ENCODE assay signal across 13 cellular contexts in the genomic region with DNA sequence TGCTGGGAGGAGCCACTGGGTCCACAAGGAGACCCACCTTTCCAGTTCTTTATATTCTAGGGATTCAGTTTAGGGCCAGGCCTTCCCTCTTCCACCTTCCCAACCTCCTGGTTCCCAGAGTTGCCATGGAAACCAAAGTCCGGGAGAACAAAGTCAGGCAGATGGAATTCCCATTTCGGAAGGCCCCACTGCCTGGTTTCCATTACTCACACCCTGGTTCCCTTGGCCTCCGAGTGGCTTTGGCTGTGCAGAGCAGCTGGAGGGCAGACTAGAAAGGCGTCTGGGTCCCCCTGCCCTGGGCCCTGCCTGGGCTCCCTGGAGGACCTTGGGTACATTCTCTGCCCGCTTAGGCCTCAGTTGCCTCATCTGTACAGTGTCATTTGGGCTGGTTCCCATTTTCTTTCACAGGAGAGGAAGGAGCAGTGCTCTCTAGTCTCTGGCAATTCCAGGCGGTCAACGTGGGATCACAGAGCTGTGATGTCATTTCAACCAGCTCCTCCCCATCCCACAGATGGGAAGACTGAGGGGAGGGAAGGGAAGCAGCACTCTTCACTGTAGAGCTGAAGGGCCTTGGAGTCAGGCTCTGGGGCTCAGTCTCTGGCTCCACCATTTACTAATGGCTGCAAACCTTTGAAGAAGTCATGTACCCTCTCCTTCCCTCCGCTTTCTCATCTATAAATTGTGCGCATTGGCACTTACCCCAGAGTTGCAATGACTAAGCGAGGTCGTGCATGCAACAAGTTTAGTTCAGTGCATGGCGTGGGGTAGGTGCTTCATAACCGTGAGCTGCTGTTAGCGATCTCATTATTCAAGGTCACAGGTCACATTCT.
A peak's percentile ranks its signal among the peaks of the same experiment; 100 is the strongest.
DNase-seq lines count a peak whose midpoint lies in the region; ATAC-seq and TF ChIP-seq lines count a peak whose summit lies in the region.
"Had no signal": no experiment of that assay in that cellular context is flagged by ENCODE, and none has a peak within 500 bp of the region (broad histone marks: within the 10 kb centered on the region; RNA-seq: fewer than 3 reads in every experiment).

No MANE protein-coding gene starts in this region.

- ATAC-seq in natural killer cell = no peak
- ATAC-seq: CD8-positive, alpha-beta T cell had no signal

- H3K4me1 Mint-ChIP-seq in endothelial cell (ENCODE audit: unreplicated experiment) (peaks cover 65% of the 10 kb centered on the region), natural killer cell (peaks cover 7 to 15% of the 10 kb centered on the region in 2 donors)

- H3K27me3 Mint-ChIP-seq in endothelial cell (ENCODE audit: unreplicated experiment) (peaks cover 33% of the 10 kb centered on the region), natural killer cell (ENCODE audit: low read depth in 2 of 2) (no peaks in the 10 kb centered on the region)
- H3K27me3 Mint-ChIP-seq: activated CD4-positive, alpha-beta memory T cell treated with anti-CD3 and anti-CD28 coated beads for 36 hours had no signal

- no peak overlapping the region for H3K4me3 Mint-ChIP-seq in endothelial cell (ENCODE audit: unreplicated experiment)
- H3K4me3 Mint-ChIP-seq in natural killer cell = no peak overlapping the region
- H3K4me3 Mint-ChIP-seq: activated CD4-positive, alpha-beta memory T cell treated with anti-CD3 and anti-CD28 coated beads for 36 hours; CD8-positive, alpha-beta T cell had no signal

- TF ChIP-seq CTCF in endothelial cell (IDR thresholded peaks at IDR 0.05; ENCODE audit: unreplicated experiment) (no peak), natural killer cell (IDR thresholded peaks at IDR 0.05) (no peak)

- H3K36me3 Mint-ChIP-seq in endothelial cell (ENCODE audit: low read depth, unreplicated experiment) (peaks cover 13% of the 10 kb centered on the region), natural killer cell (no peaks in the 10 kb centered on the region)

- TF ChIP-seq POLR2A in erythroblast (IDR thresholded peaks at IDR 0.05; ENCODE audit: low read length) = no peak

- no peaks in the 10 kb centered on the region for H3K9me3 Mint-ChIP-seq in endothelial cell (ENCODE audit: unreplicated experiment)
- H3K9me3 Mint-ChIP-seq in natural killer cell = no peaks in the 10 kb centered on the region
- H3K9me3 Mint-ChIP-seq: activated CD4-positive, alpha-beta memory T cell treated with anti-CD3 and anti-CD28 coated beads for 36 hours; CD8-positive, alpha-beta T cell had no signal

- DNase-seq in AG08396 (ENCODE audit: low spot score) = peak; percentile 78
- DNase-seq in NCI-H1694 (lab: John Stamatoyannopoulos, UW) = peak; percentile 9
- DNase-seq in endothelial cell (ENCODE audit: low spot score) = no peak
- peak; percentile 87 to 92 for DNase-seq in lung microvascular endothelial cell (ENCODE audit: low read depth in 2 of 2)
- DNase-seq in erythroblast (lab: John Stamatoyannopoulos, UW) = no peak
- DNase-seq in T-helper 1 cell = no peak
- DNase-seq in natural killer cell = no peak
- no peak for DNase-seq in globus pallidus (ENCODE audit: low spot score)
- DNase-seq: activated CD4-positive, alpha-beta memory T cell treated with anti-CD3 and anti-CD28 coated beads for 36 hours; CD8-positive, alpha-beta T cell; KBM-7; NK-92 treated with Interleukin-12 subunit alpha and Interleukin-12 subunit beta, amount 100 ng/mL, for 24 hours; testis had no signal

- H3K27ac Mint-ChIP-seq in endothelial cell (ENCODE audit: unreplicated experiment) (peak overlapping the region; percentile 85), natural killer cell (peak overlapping the region in 1 of 2 donors; percentile 77)
- H3K27ac Mint-ChIP-seq: activated CD4-positive, alpha-beta memory T cell treated with anti-CD3 and anti-CD28 coated beads for 36 hours had no signal

- intact Hi-C loops in natural killer cell (cut with micrococcal nuclease) = no loop called here

Comparison
In these comparisons a context has a peak if more than half of its experiments do, and no peak if none do; other contexts are left out.
1. DNase-seq: peak in AG08396 (single experiment), NCI-H1694 (single experiment) and lung microvascular endothelial cell (2 of 2); none in endothelial cell (single experiment), erythroblast (0 of 2), T-helper 1 cell (0 of 5), natural killer cell (single experiment) and globus pallidus (single experiment).